8 cellular contexts compared by ENCODE assay signal in the genomic region with DNA sequence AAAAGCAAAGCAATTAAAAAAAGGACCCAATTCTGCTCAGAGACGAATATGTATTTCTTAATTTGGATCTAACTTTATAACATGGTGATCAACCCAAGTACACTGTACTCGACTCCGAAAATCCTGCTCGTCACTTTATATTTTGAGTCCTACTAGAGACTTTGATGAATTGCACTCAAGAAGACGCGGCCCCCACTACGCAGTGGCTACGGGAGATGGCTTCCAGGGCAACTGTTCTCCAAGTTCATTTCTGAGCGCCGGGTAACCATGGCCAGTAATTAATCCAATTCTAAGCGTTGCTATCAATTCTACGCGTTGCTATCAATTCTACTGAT. TPM values are rescaled to one million over a fixed set of nuclear protein-coding genes. Genes with fewer than 3 reads are reported as not detected.
DNase-seq lines count a peak whose midpoint lies in the region; ATAC-seq, FAIRE-seq and TF ChIP-seq lines count a peak whose summit lies in the region.

No MANE protein-coding gene starts in this region.

- peak; percentile 15 for DNase-seq in stimulated activated CD4-positive, alpha-beta T cell treated with anti-CD3 and anti-CD28 coated beads, Interleukin-12 subunit alpha, Interleukin-12 subunit beta, amount 100 ng/mL, for 4 hours
- DNase-seq in stimulated activated CD4-positive, alpha-beta T cell treated with anti-CD3 and anti-CD28 coated beads, Interleukin-1b, Interleukin-23, amount 100 ng/mL, for 48 hours, result no peak
- DNase-seq in body of pancreas (peak in 1 of 4 donors; percentile 19), keratinocyte (ENCODE audit: low read depth, low spot score) (no peak), NCI-H226 (no peak)
- no peak for DNase-seq in stimulated activated effector memory CD8-positive, alpha-beta T cell treated with anti-CD3 and anti-CD28 coated beads, Interleukin-12 subunit alpha, Interleukin-12 subunit beta, amount 100 ng/mL, for 72 hours (ENCODE audit: low spot score in 2 of 2)

- no peak for FAIRE-seq in keratinocyte (lab: Jason Lieb, UNC)

- dilution Hi-C loops in keratinocyte (cut with MboI; ENCODE audit: extremely low pct_ligation_motif_present, low sequenced_read_pairs), result no loop called here

- H3K4me3 ChIP-seq in OCI-LY1 (ENCODE audit: low read depth, low read length, poor library complexity, severe bottlenecking) (peak overlapping the region; percentile 71), body of pancreas (peak overlapping the region; percentile 43 to 81), keratinocyte (ENCODE audit: control insufficient read depth in 2 of 3, extremely low read depth in 1 of 3, insufficient read depth in 2 of 3, low read depth in 1 of 3, low read length in 3 of 3) (peak overlapping the region; percentile 83 to 92 (median 84))

- H3F3A ChIP-seq in OCI-LY1 (ENCODE audit: insufficient read depth, low read length), result no peaks in the 10 kb centered on the region

- H3K27ac ChIP-seq in OCI-LY1 (ENCODE audit: low read depth, low read length, poor library complexity, severe bottlenecking) (peak overlapping the region; percentile 57), body of pancreas (peak overlapping the region; percentile 66 to 90 (median 82)), keratinocyte (ENCODE audit: control insufficient read depth, insufficient read depth, low read length) (peak overlapping the region; percentile 92)

- H3K36me3 ChIP-seq in OCI-LY1 (ENCODE audit: insufficient read depth, low read length) (peaks cover 3% of the 10 kb centered on the region; the same call in 1 of the 2 replicates), body of pancreas (replicated peaks in 1 of 2; ENCODE audit: insufficient read depth in 1 of 2, low read depth in 2 of 2) (no peaks in the 10 kb centered on the region), keratinocyte (ENCODE audit: control insufficient read depth in 2 of 2, extremely low read depth in 1 of 2, insufficient read depth in 2 of 2, low read length in 2 of 2) (peaks cover 2 to 4% of the 10 kb centered on the region in 2 experiments)

- no peaks in the 10 kb centered on the region for H3K9me3 Mint-ChIP-seq in stimulated activated effector memory CD8-positive, alpha-beta T cell treated with anti-CD3 and anti-CD28 coated beads, Interleukin-12 subunit alpha, Interleukin-12 subunit beta, amount 100 ng/mL, for 72 hours

- peaks cover 25% of the 10 kb centered on the region for H3K4me1 Mint-ChIP-seq in stimulated activated effector memory CD8-positive, alpha-beta T cell treated with anti-CD3 and anti-CD28 coated beads, Interleukin-12 subunit alpha, Interleukin-12 subunit beta, amount 100 ng/mL, for 72 hours

- WGBS in body of pancreas, 2 donors, result 0% methylated on average over 13 of the region's 13 CpGs

- peak overlapping the region; percentile 97 for H3K27ac Mint-ChIP-seq in stimulated activated effector memory CD8-positive, alpha-beta T cell treated with anti-CD3 and anti-CD28 coated beads, Interleukin-12 subunit alpha, Interleukin-12 subunit beta, amount 100 ng/mL, for 72 hours

- peak overlapping the region; percentile 74 for H3K9ac ChIP-seq in OCI-LY1 (ENCODE audit: low read length)
- peak overlapping the region; percentile 93 for H3K9ac ChIP-seq in keratinocyte (ENCODE audit: control insufficient read depth, extremely low read depth, insufficient read depth, low read length)

- intact Hi-C loops in body of pancreas (cut with DNase I), result no loop called here

- H4K20me1 ChIP-seq in OCI-LY1 (ENCODE audit: insufficient read depth, low read length) (no peaks in the 10 kb centered on the region), keratinocyte (ENCODE audit: control insufficient read depth, extremely low read depth, insufficient read depth, low read length) (no peaks in the 10 kb centered on the region)

- H3K9me1 ChIP-seq in keratinocyte (ENCODE audit: control insufficient read depth, extremely low read depth, insufficient read depth, low read length), result no peaks in the 10 kb centered on the region

- TF ChIP-seq CTCF in OCI-LY1 (IDR thresholded peaks at IDR 0.05; ENCODE audit: low read length) (no peak), body of pancreas (IDR thresholded peaks at IDR 0.05) (no peak), keratinocyte (optimal IDR thresholded peaks at IDR 0.05 in 1 of 3, IDR thresholded peaks at IDR 0.05 in 1 of 3, conservative IDR thresholded peaks at IDR 0.05 in 1 of 3; ENCODE audit: extremely low read depth in 1 of 3, insufficient read depth in 2 of 3, low read length in 3 of 3) (no peak)

- H2AFZ ChIP-seq in OCI-LY1 (ENCODE audit: low read length), result no peak overlapping the region
- peak overlapping the region; percentile 85 for H2AFZ ChIP-seq in keratinocyte (ENCODE audit: control insufficient read depth, low read length)

- H3K9me3 ChIP-seq in OCI-LY1 (ENCODE audit: low read length), result no peaks in the 10 kb centered on the region
- no peaks in the 10 kb centered on the region for H3K9me3 ChIP-seq in body of pancreas
- H3K9me3 ChIP-seq in keratinocyte (ENCODE audit: control insufficient read depth, low read depth, low read length), result no peaks in the 10 kb centered on the region

- H3K4me3 Mint-ChIP-seq in stimulated activated effector memory CD8-positive, alpha-beta T cell treated with anti-CD3 and anti-CD28 coated beads, Interleukin-12 subunit alpha, Interleukin-12 subunit beta, amount 100 ng/mL, for 72 hours, result peak overlapping the region; percentile 89

- H3K79me2 ChIP-seq in OCI-LY1 (ENCODE audit: insufficient read depth, low read length) (peaks cover 11% of the 10 kb centered on the region), keratinocyte (ENCODE audit: control insufficient read depth, insufficient read depth, low read length) (peaks cover 38% of the 10 kb centered on the region)

- H3K4me1 ChIP-seq in OCI-LY1 (ENCODE audit: insufficient read depth, low read length, severe bottlenecking), result peaks cover 14% of the 10 kb centered on the region
- H3K4me1 ChIP-seq in body of pancreas, result peaks cover 17% of the 10 kb centered on the region
- peaks cover 5% of the 10 kb centered on the region for H3K4me1 ChIP-seq in keratinocyte (ENCODE audit: control insufficient read depth, extremely low read depth, insufficient read depth, low read length)

- no peaks in the 10 kb centered on the region for H3K9me2 ChIP-seq in OCI-LY1 (ENCODE audit: low read depth, low read length)

- H3K4me2 ChIP-seq in OCI-LY1 (ENCODE audit: low read length) (peak overlapping the region; percentile 91), keratinocyte (ENCODE audit: control insufficient read depth, extremely low read depth, insufficient read depth, low read depth, low read length) (peak overlapping the region; percentile 92)

- TF ChIP-seq POLR2A in body of pancreas (IDR thresholded peaks at IDR 0.05), result no peak

- H3K27me3 ChIP-seq in OCI-LY1 (ENCODE audit: insufficient read depth, low read length) (no peaks in the 10 kb centered on the region), body of pancreas (no peaks in the 10 kb centered on the region), keratinocyte (ENCODE audit: control insufficient read depth, extremely low read depth, insufficient read depth, low read length) (no peaks in the 10 kb centered on the region)

- H3K36me3 Mint-ChIP-seq in stimulated activated effector memory CD8-positive, alpha-beta T cell treated with anti-CD3 and anti-CD28 coated beads, Interleukin-12 subunit alpha, Interleukin-12 subunit beta, amount 100 ng/mL, for 72 hours, result peaks cover 21% of the 10 kb centered on the region

- ATAC-seq in HG02852 (IDR thresholded peaks at IDR 0.05; ENCODE audit: unreplicated experiment) (peak; percentile 23), body of pancreas (peak; percentile 16)
- peak; percentile 29 for ATAC-seq in stimulated activated effector memory CD8-positive, alpha-beta T cell treated with anti-CD3 and anti-CD28 coated beads, Interleukin-12 subunit alpha, Interleukin-12 subunit beta, amount 100 ng/mL, for 72 hours

RNA-seq across cellular contexts. Expression of gene SUPT20H, which starts 0.7 kb away (rescaled TPM):
- total RNA-seq in body of pancreas, result 10 to 100 TPM; 43.3 to 51.4 TPM
- polyA plus RNA-seq in keratinocyte, result 53.9 to 65.4 TPM (median 57.4 TPM) in 3 replicates
- 18.1 TPM for polyA plus RNA-seq in keratinocyte (2011; ENCODE audit: low read depth)
- 34.2 and 58.5 TPM in 2 replicates for polyA plus RNA-seq in keratinocyte (2011; cell fraction: cytosol; rRNA removed)
- 71.5 and 78.8 TPM in 2 replicates for polyA plus RNA-seq in keratinocyte (2011; cell fraction: nucleus; rRNA removed)
- 25.2 and 32.6 TPM in 2 replicates for polyA plus RNA-seq in keratinocyte (2012; ENCODE audit: low replicate concordance)
- 16.3 to 66.3 TPM (median 43.9 TPM) in 3 replicates for polyA minus RNA-seq in keratinocyte
- polyA minus RNA-seq in keratinocyte (2011; cell fraction: cytosol; rRNA and poly(A)+ RNA removed), result 21.7 TPM
- 41.5 and 67.0 TPM in 2 replicates for polyA minus RNA-seq in keratinocyte (2011; cell fraction: nucleus; rRNA and poly(A)+ RNA removed)

RNA-seq across cellular contexts. Expression of gene CSNK1A1L, which starts 46.7 kb away (rescaled TPM):
- not detected for total RNA-seq in body of pancreas
- not detected in 3 replicates for polyA plus RNA-seq in keratinocyte
- polyA plus RNA-seq in keratinocyte (2011; ENCODE audit: low read depth), result 0.25 TPM
- not detected in 2 replicates for polyA plus RNA-seq in keratinocyte (2011; cell fraction: cytosol; rRNA removed)
- not detected in 2 replicates for polyA plus RNA-seq in keratinocyte (2011; cell fraction: nucleus; rRNA removed)
- 0.06 TPM in 1 of 2 replicates, not detected in the other for polyA plus RNA-seq in keratinocyte (2012; ENCODE audit: low replicate concordance)
- polyA minus RNA-seq in keratinocyte, result not detected in 3 replicates
- polyA minus RNA-seq in keratinocyte (2011; cell fraction: cytosol; rRNA and poly(A)+ RNA removed), result not detected
- not detected in 2 replicates for polyA minus RNA-seq in keratinocyte (2011; cell fraction: nucleus; rRNA and poly(A)+ RNA removed)

RNA-seq across cellular contexts. Expression of gene EXOSC8, which starts 58.2 kb away (rescaled TPM):
- total RNA-seq in body of pancreas, result 10 to 100 TPM; 20.5 to 48.1 TPM
- polyA plus RNA-seq in keratinocyte, result 18.1 to 41.1 TPM (median 39.8 TPM) in 3 replicates
- 81.9 TPM for polyA plus RNA-seq in keratinocyte (2011; ENCODE audit: low read depth)
- polyA plus RNA-seq in keratinocyte (2011; cell fraction: cytosol; rRNA removed), result 19.9 and 34.8 TPM in 2 replicates
- polyA plus RNA-seq in keratinocyte (2011; cell fraction: nucleus; rRNA removed), result 31.6 and 45.6 TPM in 2 replicates
- polyA plus RNA-seq in keratinocyte (2012; ENCODE audit: low replicate concordance), result 32.1 and 44.8 TPM in 2 replicates
- 3.1 to 21.2 TPM (median 9.1 TPM) in 3 replicates for polyA minus RNA-seq in keratinocyte
- polyA minus RNA-seq in keratinocyte (2011; cell fraction: cytosol; rRNA and poly(A)+ RNA removed), result 10.7 TPM
- 4.5 and 6.2 TPM in 2 replicates for polyA minus RNA-seq in keratinocyte (2011; cell fraction: nucleus; rRNA and poly(A)+ RNA removed)

RNA-seq across cellular contexts. Expression of gene ALG5, which starts 59.6 kb away (rescaled TPM):
- total RNA-seq in body of pancreas, result 10 to 100 TPM; 35.3 to 46.7 TPM
- 37.1 to 63.9 TPM (median 39.6 TPM) in 3 replicates for polyA plus RNA-seq in keratinocyte
- polyA plus RNA-seq in keratinocyte (2011; ENCODE audit: low read depth), result 65.3 TPM
- 33.3 and 57.3 TPM in 2 replicates for polyA plus RNA-seq in keratinocyte (2011; cell fraction: cytosol; rRNA removed)
- 29.3 and 42.5 TPM in 2 replicates for polyA plus RNA-seq in keratinocyte (2011; cell fraction: nucleus; rRNA removed)
- 34.4 and 37.6 TPM in 2 replicates for polyA plus RNA-seq in keratinocyte (2012; ENCODE audit: low replicate concordance)
- polyA minus RNA-seq in keratinocyte, result 5.4 to 17.5 TPM (median 8.6 TPM) in 3 replicates
- polyA minus RNA-seq in keratinocyte (2011; cell fraction: cytosol; rRNA and poly(A)+ RNA removed), result 28.0 TPM
- polyA minus RNA-seq in keratinocyte (2011; cell fraction: nucleus; rRNA and poly(A)+ RNA removed), result 7.3 and 11.9 TPM in 2 replicates
